9 cellular contexts compared by ENCODE assay signal in the genomic region with DNA sequence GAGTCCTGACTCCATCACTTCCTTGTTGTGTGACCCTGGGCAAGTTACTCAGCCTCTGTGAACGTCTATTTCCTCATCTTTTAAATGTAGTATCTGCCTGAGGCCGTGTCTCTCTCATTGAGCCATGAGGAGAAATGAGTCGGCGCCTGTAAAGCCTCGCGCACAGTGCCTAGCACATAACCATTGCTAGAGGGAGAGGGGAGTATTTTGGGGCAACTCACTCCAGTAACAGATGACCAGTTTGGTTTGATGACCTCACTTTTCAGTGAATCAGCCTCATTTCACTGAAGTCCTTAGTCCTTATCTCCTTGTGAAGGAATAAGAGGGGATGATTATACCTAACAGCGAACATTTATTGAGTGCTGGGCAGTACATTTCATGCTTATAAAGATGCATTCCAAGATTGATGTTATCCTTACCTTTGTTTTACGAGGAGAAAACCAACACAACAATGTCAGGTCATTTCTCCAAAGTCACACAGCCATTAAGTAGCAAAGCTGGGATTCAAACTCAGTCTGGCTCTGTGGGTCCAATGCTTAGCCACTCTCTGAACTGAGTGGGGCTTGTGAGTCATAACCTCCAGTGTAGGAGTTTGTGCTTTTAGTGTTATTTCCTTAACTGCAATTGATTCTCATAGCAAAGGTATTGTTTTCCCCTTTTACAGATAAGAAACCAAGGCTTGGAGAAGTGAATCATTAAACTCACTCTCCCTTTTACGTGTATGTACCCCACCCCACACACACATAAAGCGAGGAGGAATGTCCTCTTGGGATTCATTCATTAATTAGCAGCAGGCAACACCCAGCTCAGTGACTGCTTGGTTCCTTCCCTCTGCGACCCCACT. TPM values are rescaled to one million over a fixed set of nuclear protein-coding genes. Genes with fewer than 3 reads are reported as not detected.
DNase-seq lines count a peak whose midpoint lies in the region; ATAC-seq and TF ChIP-seq lines count a peak whose summit lies in the region.
"Had no signal": no experiment of that assay in that cellular context is flagged by ENCODE, and none has a peak within 500 bp of the region (broad histone marks: within the 10 kb centered on the region; RNA-seq: fewer than 3 reads in every experiment).

No MANE protein-coding gene starts in this region.

- H3K9me3 ChIP-seq in body of pancreas = no peaks in the 10 kb centered on the region

- H3K4me3 Mint-ChIP-seq in progenitor cell of endocrine pancreas (ENCODE audit: low read depth) = no peak overlapping the region
- no peak overlapping the region for H3K4me3 Mint-ChIP-seq in effector memory CD8-positive, alpha-beta T cell
- H3K4me3 Mint-ChIP-seq: B cell had no signal

- H3K9me3 Mint-ChIP-seq in progenitor cell of endocrine pancreas (ENCODE audit: low read depth) = no peaks in the 10 kb centered on the region
- H3K9me3 Mint-ChIP-seq in effector memory CD8-positive, alpha-beta T cell = no peaks in the 10 kb centered on the region

- DNase-seq in DMS53 (lab: John Stamatoyannopoulos, UW) (peak; percentile 29), DMS53 treated with DMSO at 0.1 percent for 48 hours (lab: John Stamatoyannopoulos, UW; ENCODE audit: unreplicated experiment) (no peak), MV-4-11 (lab: John Stamatoyannopoulos, UW) (peak; percentile 85), body of pancreas (peak in 1 of 4 donors; percentile 40), progenitor cell of endocrine pancreas (ENCODE audit: low spot score, unreplicated experiment) (no peak), NCI-H1436 treated with DMSO at 0.1 percent for 48 hours (lab: John Stamatoyannopoulos, UW) (no peak)
- no peak for DNase-seq in effector memory CD8-positive, alpha-beta T cell

- H3K27ac Mint-ChIP-seq in progenitor cell of endocrine pancreas = peak overlapping the region; percentile 21
- H3K27ac Mint-ChIP-seq in effector memory CD8-positive, alpha-beta T cell = peak overlapping the region in 1 of 2 donors; percentile 22
- H3K27ac Mint-ChIP-seq: B cell had no signal

- no peaks in the 10 kb centered on the region for H3K27me3 ChIP-seq in body of pancreas

- H3K36me3 Mint-ChIP-seq in progenitor cell of endocrine pancreas (ENCODE audit: insufficient read depth) = no peaks in the 10 kb centered on the region
- peaks cover 5% of the 10 kb centered on the region for H3K36me3 Mint-ChIP-seq in effector memory CD8-positive, alpha-beta T cell (ENCODE audit: insufficient read depth)

- 56 to 70% methylated on average over 11 of the region's 11 CpGs for WGBS in body of pancreas, 2 donors

- H3K27ac ChIP-seq in body of pancreas = peak overlapping the region; percentile 40 to 64 (median 56)

- intact Hi-C loops in body of pancreas (cut with DNase I) = no loop called here

- no peaks in the 10 kb centered on the region for H3K36me3 ChIP-seq in body of pancreas (replicated peaks in 1 of 2; ENCODE audit: insufficient read depth in 1 of 2, low read depth in 2 of 2)

- peaks cover 29% of the 10 kb centered on the region for H3K27me3 Mint-ChIP-seq in progenitor cell of endocrine pancreas
- no peaks in the 10 kb centered on the region for H3K27me3 Mint-ChIP-seq in effector memory CD8-positive, alpha-beta T cell
- H3K27me3 Mint-ChIP-seq: B cell had no signal

- peak; percentile 49 for ATAC-seq in body of pancreas
- ATAC-seq in effector memory CD8-positive, alpha-beta T cell (replicated peaks) = no peak
- no peak for ATAC-seq in GM21576 (IDR thresholded peaks at IDR 0.05; ENCODE audit: unreplicated experiment)

- H3K4me1 ChIP-seq in body of pancreas = peaks cover 29% of the 10 kb centered on the region

- TF ChIP-seq CTCF in body of pancreas (IDR thresholded peaks at IDR 0.05) (no peak), progenitor cell of endocrine pancreas (IDR thresholded peaks at IDR 0.05; ENCODE audit: unreplicated experiment) (no peak)

- H3K4me1 Mint-ChIP-seq in progenitor cell of endocrine pancreas (ENCODE audit: low read depth) = peaks cover 23% of the 10 kb centered on the region
- H3K4me1 Mint-ChIP-seq in effector memory CD8-positive, alpha-beta T cell (ENCODE audit: low read depth in 2 of 2) = peaks cover 0 to 3% of the 10 kb centered on the region in 2 donors

- TF ChIP-seq POLR2A in body of pancreas (IDR thresholded peaks at IDR 0.05) = no peak

- H3K4me3 ChIP-seq in body of pancreas = no peak overlapping the region

RNA-seq across cellular contexts. Expression of a gene that starts 25.9 kb away (rescaled TPM):
- total RNA-seq in body of pancreas (10 to 100 TPM in 1 of 2 donors, 1 to 10 TPM in 1; 8.6 to 12.7 TPM), progenitor cell of endocrine pancreas (1.1 and 1.5 TPM in 2 replicates)

Comparison
In these comparisons a context has a peak if more than half of its experiments do, and no peak if none do; other contexts are left out.
1. DNase-seq: peak in DMS53 (single experiment) and MV-4-11 (single experiment); none in DMS53 treated with DMSO at 0.1 percent for 48 hours (single experiment), progenitor cell of endocrine pancreas (single experiment), NCI-H1436 treated with DMSO at 0.1 percent for 48 hours (single experiment) and effector memory CD8-positive, alpha-beta T cell (0 of 3).